16 cellular contexts compared by ENCODE assay signal in genomic region chr3:180961552-180961951, GRCh38. TPM values are rescaled to one million over a fixed set of nuclear protein-coding genes. Genes with fewer than 3 reads are reported as not detected.
A peak's percentile ranks its signal among the peaks of the same experiment; 100 is the strongest.
DNase-seq lines count a peak whose midpoint lies in the region; ATAC-seq, FAIRE-seq and TF ChIP-seq lines count a peak whose summit lies in the region.
"Had no signal": no experiment of that assay in that cellular context is flagged by ENCODE, and none has a peak within 500 bp of the region (broad histone marks: within the 10 kb centered on the region; RNA-seq: fewer than 3 reads in every experiment).

No MANE protein-coding gene starts in this region.

- H3K9me3 Mint-ChIP-seq in MCF 10A (ENCODE audit: unreplicated experiment) (no peaks in the 10 kb centered on the region), natural killer cell (no peaks in the 10 kb centered on the region)
- H3K9me3 Mint-ChIP-seq in CD4-positive, CD25-positive, alpha-beta regulatory T cell, result peaks cover 0 to 3% (median 0%) of the 10 kb centered on the region in 7 donors
- H3K9me3 Mint-ChIP-seq: CD4-positive, alpha-beta memory T cell; H9 had no signal

- H3K27ac ChIP-seq in breast epithelium (no peak overlapping the region), K562 (ENCODE audit: extremely low read depth, low read depth, low read length) (no peak overlapping the region)
- peak overlapping the region; percentile 0 for H3K27ac ChIP-seq in CD4-positive, CD25-positive, alpha-beta regulatory T cell (ENCODE audit: insufficient read depth, low read length, poor library complexity, severe bottlenecking)
- H3K27ac ChIP-seq: C4-2B had no signal

- H3K27me3 Mint-ChIP-seq in MCF 10A (ENCODE audit: insufficient read depth, unreplicated experiment), result no peaks in the 10 kb centered on the region
- no peaks in the 10 kb centered on the region for H3K27me3 Mint-ChIP-seq in CD4-positive, CD25-positive, alpha-beta regulatory T cell
- H3K27me3 Mint-ChIP-seq in natural killer cell (ENCODE audit: low read depth in 2 of 2), result no peaks in the 10 kb centered on the region
- H3K27me3 Mint-ChIP-seq: CD4-positive, alpha-beta memory T cell had no signal

- no peak for FAIRE-seq in K562 (lab: Jason Lieb, UNC)
- FAIRE-seq: A204.1 had no signal

- no peak for DNase-seq in MCF 10A (ENCODE audit: unreplicated experiment)
- no peak for DNase-seq in breast epithelium (ENCODE audit: low spot score in 2 of 2)
- DNase-seq in CD4-positive, CD25-positive, alpha-beta regulatory T cell, result no peak
- no peak for DNase-seq in K562 (ENCODE audit: extremely low read depth in 1 of 4, low spot score in 3 of 4)
- DNase-seq in NCI-H69 (lab: John Stamatoyannopoulos, UW), result no peak
- DNase-seq in natural killer cell, result no peak
- DNase-seq: AML-193; CD4-positive, alpha-beta memory T cell; DMS153; DMS79; GF-D8; GOT3; H9 had no signal

- TF ChIP-seq EP300 in K562 (IDR thresholded peaks at IDR 0.05; ENCODE audit: low read length), result no peak

- H3K4me1 ChIP-seq in breast epithelium (no peaks in the 10 kb centered on the region), K562 (replicated peaks in 1 of 2; ENCODE audit: control insufficient read depth in 2 of 2, insufficient read depth in 2 of 2, low read length in 2 of 2) (no peaks in the 10 kb centered on the region)
- no peaks in the 10 kb centered on the region for H3K4me1 ChIP-seq in CD4-positive, CD25-positive, alpha-beta regulatory T cell (ENCODE audit: control insufficient read depth, insufficient read depth, low read length, poor library complexity, severe bottlenecking)

- peaks cover 96% of the 10 kb centered on the region for H3K36me3 Mint-ChIP-seq in MCF 10A (ENCODE audit: insufficient read depth, unreplicated experiment)
- peaks cover 44% of the 10 kb centered on the region for H3K36me3 Mint-ChIP-seq in CD4-positive, CD25-positive, alpha-beta regulatory T cell
- peaks cover 27% of the 10 kb centered on the region for H3K36me3 Mint-ChIP-seq in natural killer cell

- no peak for ATAC-seq in CD4-positive, CD25-positive, alpha-beta regulatory T cell (ENCODE audit: low read depth in 2 of 2)
- ATAC-seq in K562 (no peak), natural killer cell (no peak), HG03025 (IDR thresholded peaks at IDR 0.05; ENCODE audit: low FRiP score, unreplicated experiment) (no peak)

- H3K27ac Mint-ChIP-seq in MCF 10A (ENCODE audit: low read depth, unreplicated experiment) (peak overlapping the region; percentile 14), natural killer cell (peak overlapping the region in 1 of 2 donors; percentile 17)
- no peak overlapping the region for H3K27ac Mint-ChIP-seq in CD4-positive, CD25-positive, alpha-beta regulatory T cell

- intact Hi-C loops in MCF 10A (cut with micrococcal nuclease) (no loop called here), breast epithelium (cut with DNase I; ENCODE audit: low total_unique reads) (no loop called here), K562 (cut with micrococcal nuclease) (no loop called here), natural killer cell (cut with micrococcal nuclease) (no loop called here)

- no peaks in the 10 kb centered on the region for H3K27me3 ChIP-seq in breast epithelium
- no peaks in the 10 kb centered on the region for H3K27me3 ChIP-seq in CD4-positive, CD25-positive, alpha-beta regulatory T cell (ENCODE audit: control insufficient read depth, insufficient read depth, low read length)
- no peaks in the 10 kb centered on the region for H3K27me3 ChIP-seq in K562 (ENCODE audit: control insufficient read depth in 2 of 2, insufficient read depth in 2 of 2, low read length in 2 of 2)

- no peaks in the 10 kb centered on the region for H3K36me3 ChIP-seq in breast epithelium
- H3K36me3 ChIP-seq in CD4-positive, CD25-positive, alpha-beta regulatory T cell (ENCODE audit: control insufficient read depth, insufficient read depth, low read length), result peaks cover 78% of the 10 kb centered on the region
- H3K36me3 ChIP-seq in K562 (ENCODE audit: control insufficient read depth, insufficient read depth, low read length), result peaks cover 95% of the 10 kb centered on the region

- H3K4me1 Mint-ChIP-seq in MCF 10A (ENCODE audit: insufficient read depth, unreplicated experiment) (no peaks in the 10 kb centered on the region), natural killer cell (no peaks in the 10 kb centered on the region)
- peaks cover 3 to 13% (median 7%) of the 10 kb centered on the region in 4 donors for H3K4me1 Mint-ChIP-seq in CD4-positive, CD25-positive, alpha-beta regulatory T cell
- H3K4me1 Mint-ChIP-seq: H9 had no signal

- whole genome bisulfite sequencing in K562 (ENCODE audit: insufficient coverage, low coverage, missing lambda C conversion rate), result 100% methylated on average over 1 of the region's 1 CpG

- POLR2A ChIA-PET in MCF 10A (lab: Yijun Ruan, JAX) (interaction anchor here (0.6 to 1.6 kb wide), 2 partner anchors 11 to 21 kb away, joined by 3 to 4 read pairs; no protein-coding TSS in a partner anchor), K562 (lab: Yijun Ruan, JAX) (interaction anchor here (1.2 to 1.3 kb wide), 2 partner anchors 11 to 14 kb away, joined by 3 read pairs; no protein-coding TSS in a partner anchor)

- TF ChIP-seq RAD21 in K562 (CRISPR knock-in tag; conservative IDR thresholded peaks at IDR 0.05 in 1 of 2, IDR thresholded peaks at IDR 0.05 in 1 of 2), result no peak

- in situ Hi-C loops in K562 (cut with MboI), result no loop called here

- H3K79me2 ChIP-seq in K562 (ENCODE audit: control insufficient read depth, insufficient read depth, low read length), result no peaks in the 10 kb centered on the region

- CTCF ChIA-PET in MCF 10A (lab: Yijun Ruan, JAX), result interaction anchor here (0.8 to 1.3 kb wide), 2 partner anchors 19 to 49 kb away, joined by 3 to 6 read pairs; partner anchors contain the start of gene FXR1
- CTCF ChIA-PET in K562 (lab: Yijun Ruan, JAX; ENCODE audit: low intra/inter-chr PET ratio), result no interaction called here

- H4K20me1 ChIP-seq in K562 (replicated peaks; ENCODE audit: control insufficient read depth, insufficient read depth, low read length), result no peaks in the 10 kb centered on the region

- no peak overlapping the region for H3K9ac ChIP-seq in K562 (ENCODE audit: insufficient read depth in 1 of 2, low read depth in 2 of 2, low read length in 2 of 2)

- no peak overlapping the region for H3K4me3 Mint-ChIP-seq in MCF 10A (ENCODE audit: unreplicated experiment)
- no peak overlapping the region for H3K4me3 Mint-ChIP-seq in CD4-positive, CD25-positive, alpha-beta regulatory T cell
- no peak overlapping the region for H3K4me3 Mint-ChIP-seq in natural killer cell
- H3K4me3 Mint-ChIP-seq: H9 had no signal

- no peaks in the 10 kb centered on the region for H3K9me1 ChIP-seq in K562 (ENCODE audit: control insufficient read depth, insufficient read depth, low read length)

- H3K9me3 ChIP-seq in breast epithelium (no peaks in the 10 kb centered on the region), K562 (replicated peaks; ENCODE audit: control insufficient read depth, insufficient read depth, low read depth, low read length) (no peaks in the 10 kb centered on the region)
- H3K9me3 ChIP-seq in CD4-positive, CD25-positive, alpha-beta regulatory T cell (ENCODE audit: control insufficient read depth in 2 of 2, low read length in 2 of 2), result no peaks in the 10 kb centered on the region

- no peak overlapping the region for H3K4me2 ChIP-seq in K562 (ENCODE audit: insufficient read depth, low read length)

- no peak for TF ChIP-seq POLR2A in breast epithelium (IDR thresholded peaks at IDR 0.05)
- no peak for TF ChIP-seq POLR2A in K562 (conservative IDR thresholded peaks at IDR 0.05)

- no peak for TF ChIP-seq CTCF in MCF 10A (IDR thresholded peaks at IDR 0.05; ENCODE audit: unreplicated experiment)
- no peak for TF ChIP-seq CTCF in breast epithelium (IDR thresholded peaks at IDR 0.05)
- TF ChIP-seq CTCF in K562 (IDR thresholded peaks at IDR 0.05 in 2 of 3, conservative IDR thresholded peaks at IDR 0.05 in 1 of 3; ENCODE audit: insufficient read depth in 2 of 3, low read depth in 1 of 3, low read length in 3 of 3), result no peak
- TF ChIP-seq CTCF in natural killer cell (IDR thresholded peaks at IDR 0.05), result no peak

- BruUV-seq in MCF 10A (replicated peaks; lab: Mats Ljungman, UMichigan) (no TSS peak), K562 (replicated peaks; lab: Mats Ljungman, UMichigan) (no TSS peak)

- H2AFZ ChIP-seq in K562 (ENCODE audit: low read depth, low read length), result no peak overlapping the region

- H3K4me3 ChIP-seq in breast epithelium, result no peak overlapping the region
- no peak overlapping the region for H3K4me3 ChIP-seq in CD4-positive, CD25-positive, alpha-beta regulatory T cell (ENCODE audit: low read depth, low read length)
- H3K4me3 ChIP-seq in K562, result no peak overlapping the region

RNA-seq across cellular contexts. Expression of gene DNAJC19, which starts 28.0 kb away (rescaled TPM):
- total RNA-seq in MCF 10A (2022), result 73.5 and 94.5 TPM in 2 replicates
- 10 to 100 TPM; 39.8 to 55.4 (median 44.5) TPM for total RNA-seq in breast epithelium
- total RNA-seq in CD4-positive, CD25-positive, alpha-beta regulatory T cell, result 23.8 TPM
- 100 to 1,000 TPM in 1 of 4 donors, 10 to 100 TPM in 3; 85.4 to 112 (median 89.7) TPM for polyA plus RNA-seq in CD4-positive, CD25-positive, alpha-beta regulatory T cell
- 32.3 and 60.4 TPM in 2 replicates for total RNA-seq in K562 (2011; cell fraction: chromatin; rRNA removed; ENCODE audit: low replicate concordance)
- 36.2 and 41.5 TPM in 2 replicates for total RNA-seq in K562 (2011; cell fraction: nucleolus; rRNA removed)
- total RNA-seq in K562 (2011; cell fraction: nucleoplasm; rRNA removed), result 57.3 and 78.0 TPM in 2 replicates
- 69.4 and 99.3 TPM in 2 replicates for total RNA-seq in K562 (2014; rRNA removed)
- 72.3 and 78.8 TPM in 2 replicates for total RNA-seq in K562 (2014; rRNA removed; fragmentation: Illumina TruSeq; extraction: Trizol)
- 55.7 and 59.8 TPM in 2 replicates for total RNA-seq in K562 (2015; rRNA removed; fragmentation: Illumina TruSeq; extraction: Trizol)
- total RNA-seq in K562 (2021), result 99.1 and 117 TPM in 2 replicates
- 111 and 125 TPM in 2 replicates for polyA plus RNA-seq in K562 (2011; rRNA removed)
- polyA plus RNA-seq in K562 (2011; cell fraction: cytosol; rRNA removed), result 93.8 and 94.6 TPM in 2 replicates
- polyA plus RNA-seq in K562 (2011; cell fraction: nucleus; rRNA removed), result 60.6 and 71.2 TPM in 2 replicates
- 112 and 169 TPM in 2 replicates for polyA plus RNA-seq in K562 (2012)
- polyA plus RNA-seq in K562 (2014; fragmentation: Illumina TruSeq; extraction: Trizol), result 86.2 and 93.5 TPM in 2 replicates
- 100 to 1,000 TPM; 116 to 136 TPM for polyA plus RNA-seq in K562 (2014; fragmentation: Nextera tagmentation; extraction: Ambion mirVana)
- 125 and 184 TPM in 2 replicates for polyA plus RNA-seq in K562 (2014; rRNA removed)
- polyA minus RNA-seq in K562 (2011; rRNA and poly(A)+ RNA removed), result 43.0 and 59.7 TPM in 2 replicates
- 22.4 and 26.1 TPM in 2 replicates for polyA minus RNA-seq in K562 (2011; cell fraction: cytosol; rRNA and poly(A)+ RNA removed)
- 21.9 and 42.3 TPM in 2 replicates for polyA minus RNA-seq in K562 (2011; cell fraction: nucleus; rRNA and poly(A)+ RNA removed)
- total RNA-seq in natural killer cell, result 10 to 100 TPM; 18.9 to 25.8 (median 22.2) TPM

RNA-seq across cellular contexts. Expression of gene FXR1, which starts 49.1 kb away (rescaled TPM):
- total RNA-seq in MCF 10A (2022) (166 and 194 TPM in 2 replicates), breast epithelium (100 to 1,000 TPM; 130 to 152 (median 150) TPM), K562 (2014; rRNA removed) (128 and 137 TPM in 2 replicates), K562 (2014; rRNA removed; fragmentation: Illumina TruSeq; extraction: Trizol) (143 and 166 TPM in 2 replicates), K562 (2015; rRNA removed; fragmentation: Illumina TruSeq; extraction: Trizol) (131 and 136 TPM in 2 replicates), K562 (2021) (122 and 123 TPM in 2 replicates), natural killer cell (100 to 1,000 TPM; 135 to 149 (median 148) TPM)
- 146 TPM for total RNA-seq in CD4-positive, CD25-positive, alpha-beta regulatory T cell
- polyA plus RNA-seq in CD4-positive, CD25-positive, alpha-beta regulatory T cell, result 10 to 100 TPM; 45.9 to 48.3 (median 47.2) TPM
- total RNA-seq in K562 (2011; cell fraction: chromatin; rRNA removed; ENCODE audit: low replicate concordance), result 103 and 392 TPM in 2 replicates
- total RNA-seq in K562 (2011; cell fraction: nucleolus; rRNA removed), result 49.9 and 73.3 TPM in 2 replicates
- 169 and 262 TPM in 2 replicates for total RNA-seq in K562 (2011; cell fraction: nucleoplasm; rRNA removed)
- polyA plus RNA-seq in K562 (2011; rRNA removed) (161 and 177 TPM in 2 replicates), K562 (2014; fragmentation: Illumina TruSeq; extraction: Trizol) (132 and 150 TPM in 2 replicates), K562 (2014; fragmentation: Nextera tagmentation; extraction: Ambion mirVana) (10 to 100 TPM; 59.4 to 81.1 TPM), K562 (2014; rRNA removed) (123 and 136 TPM in 2 replicates)
- polyA plus RNA-seq in K562 (2011; cell fraction: cytosol; rRNA removed), result 52.4 and 113 TPM in 2 replicates
- 75.7 and 119 TPM in 2 replicates for polyA plus RNA-seq in K562 (2011; cell fraction: nucleus; rRNA removed)
- polyA plus RNA-seq in K562 (2012), result 105 and 124 TPM in 2 replicates
- polyA minus RNA-seq in K562 (2011; rRNA and poly(A)+ RNA removed), result 363 and 437 TPM in 2 replicates
- polyA minus RNA-seq in K562 (2011; cell fraction: cytosol; rRNA and poly(A)+ RNA removed), result 85.6 and 88.1 TPM in 2 replicates
- polyA minus RNA-seq in K562 (2011; cell fraction: nucleus; rRNA and poly(A)+ RNA removed), result 117 and 226 TPM in 2 replicates
